Comparison of ENCODE assay signal across 29 cellular contexts in the genomic region with DNA sequence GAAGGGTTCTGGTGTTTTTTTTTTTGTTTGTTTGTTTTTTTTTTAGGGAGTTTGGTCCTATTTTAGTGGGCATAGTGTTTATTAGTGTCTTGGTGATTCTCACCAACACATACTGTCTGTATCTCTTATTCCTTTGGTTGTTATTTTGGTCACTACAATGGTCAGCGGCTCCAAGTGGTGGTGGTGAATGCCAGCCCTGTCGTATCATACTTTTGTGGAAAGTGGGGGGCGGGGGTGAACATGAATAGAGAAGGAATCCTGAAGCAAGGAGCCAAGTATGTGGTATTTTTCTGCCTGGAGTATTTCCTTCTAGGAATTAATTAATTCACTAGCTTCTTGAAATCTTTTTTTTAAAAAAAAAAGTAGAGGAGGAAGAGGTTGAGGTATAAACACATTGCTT.
A peak's percentile ranks its signal among the peaks of the same experiment; 100 is the strongest.
DNase-seq lines count a peak whose midpoint lies in the region; ATAC-seq and TF ChIP-seq lines count a peak whose summit lies in the region.
"Had no signal": no experiment of that assay in that cellular context is flagged by ENCODE, and none has a peak within 500 bp of the region (broad histone marks: within the 10 kb centered on the region; RNA-seq: fewer than 3 reads in every experiment).

No MANE protein-coding gene starts in this region.

- H3K4me1 ChIP-seq in heart left ventricle (peaks cover 0 to 15% (median 5%) of the 10 kb centered on the region in 12 donors), osteoblast (ENCODE audit: insufficient read depth, low read length) (peaks cover 31% of the 10 kb centered on the region)
- H3K4me1 ChIP-seq: upper lobe of right lung had no signal

- peaks cover 46% of the 10 kb centered on the region for H3K36me3 Mint-ChIP-seq in activated T-helper 1 cell treated with anti-CD3 and anti-CD28 coated beads, Interleukin-12 subunit alpha, Interleukin-12 subunit beta, Interleukin-2, Interleukin-4 antibody, amounts not matched to agents 30 ng/mL and 10 ng/mL and 1 ng/mL, durations not matched to agents 14 hours and 24 hours and 36 hours (ENCODE audit: low read depth)
- H3K36me3 Mint-ChIP-seq in mesothelial cell of epicardium: peaks cover 15% of the 10 kb centered on the region
- H3K36me3 Mint-ChIP-seq: activated CD4-positive, alpha-beta memory T cell treated with anti-CD3 and anti-CD28 coated beads for 36 hours; natural killer cell treated with Interleukin-12 subunit alpha and Interleukin-12 subunit beta and Interleukin-15 and Interleukin-18, amount 100 ng/mL, for 72 hours had no signal

- DNase-seq in EL: peak; percentile 36
- DNase-seq in activated T-helper 1 cell treated with anti-CD3 and anti-CD28 coated beads, Interleukin-12 subunit alpha, Interleukin-12 subunit beta, Interleukin-2, Interleukin-4 antibody, amounts not matched to agents 30 ng/mL and 10 ng/mL and 1 ng/mL, durations not matched to agents 14 hours and 24 hours and 36 hours (ENCODE audit: low spot score): no peak
- DNase-seq in heart left ventricle: peak in 4 of 5 donors; percentile 57 to 79 (median 70)
- peak; percentile 64 for DNase-seq in osteoblast (ENCODE audit: insufficient read length, low spot score, missing footprints)
- DNase-seq in foreskin melanocyte: no peak
- DNase-seq in OCI-M1 (lab: John Stamatoyannopoulos, UW): no peak
- no peak for DNase-seq in mesothelial cell of epicardium (ENCODE audit: low spot score in 2 of 2, unreplicated experiment in 2 of 2)
- DNase-seq in C1 segment of cervical spinal cord (lab: John Stamatoyannopoulos, UW): no peak
- DNase-seq: ACHN; activated CD4-positive, alpha-beta memory T cell treated with anti-CD3 and anti-CD28 coated beads for 36 hours; activated CD4-positive, CD25-positive, alpha-beta regulatory T cell treated with anti-CD3 and anti-CD28 coated beads, Interleukin-2, amount 50 U/mL, for 72 hours; Calu3; GOT3; HFFc6; midbrain; NCI-H1092; NCI-H1694 treated with DMSO at 0.1 percent for 48 hours; NCI-H2171 treated with DMSO at 0.1 percent for 48 hours; NCI-H524; retina; stimulated activated CD4-positive, alpha-beta T cell treated with anti-CD3 and anti-CD28 coated beads, Interleukin-2, amount 100 ng/mL, for 24 hours; T-cell; upper lobe of right lung had no signal

- intact Hi-C loops in activated T-helper 1 cell treated with anti-CD3 and anti-CD28 coated beads, Interleukin-12 subunit alpha, Interleukin-12 subunit beta, Interleukin-2, Interleukin-4 antibody, amounts not matched to agents 30 ng/mL and 10 ng/mL and 1 ng/mL, durations not matched to agents 14 hours and 24 hours and 36 hours (cut with micrococcal nuclease): no loop called here
- intact Hi-C loops in heart left ventricle (cut with DNase I): no loop called here

- no peak overlapping the region for H2AFZ ChIP-seq in osteoblast (ENCODE audit: low read length)

- peak overlapping the region; percentile 27 for H3K4me2 ChIP-seq in osteoblast (ENCODE audit: insufficient read depth, low read length)

- H3K27me3 ChIP-seq in heart left ventricle: no peaks in the 10 kb centered on the region
- H3K27me3 ChIP-seq in osteoblast (ENCODE audit: insufficient read depth, low read length): no peaks in the 10 kb centered on the region
- H3K27me3 ChIP-seq: BLaER1 treated with 17β-estradiol and CSF1 and Interleukin-3, amounts not matched to agents 10 nM and 100 nM; upper lobe of right lung had no signal

- no peak for TF ChIP-seq POLR2A in heart left ventricle (IDR thresholded peaks at IDR 0.05)

- no peak overlapping the region for H3K4me3 Mint-ChIP-seq in activated T-helper 1 cell treated with anti-CD3 and anti-CD28 coated beads, Interleukin-12 subunit alpha, Interleukin-12 subunit beta, Interleukin-2, Interleukin-4 antibody, amounts not matched to agents 30 ng/mL and 10 ng/mL and 1 ng/mL, durations not matched to agents 14 hours and 24 hours and 36 hours
- no peak overlapping the region for H3K4me3 Mint-ChIP-seq in mesothelial cell of epicardium
- H3K4me3 Mint-ChIP-seq: activated CD4-positive, alpha-beta memory T cell treated with anti-CD3 and anti-CD28 coated beads for 36 hours; central memory CD8-positive, alpha-beta T cell; HFFc6; natural killer cell treated with Interleukin-12 subunit alpha and Interleukin-12 subunit beta and Interleukin-15 and Interleukin-18, amount 100 ng/mL, for 72 hours; T-cell had no signal

- TF ChIP-seq CTCF in heart left ventricle (IDR thresholded peaks at IDR 0.05) (no peak), osteoblast (IDR thresholded peaks at IDR 0.05; ENCODE audit: extremely low read depth, low read depth, low read length) (no peak), mesothelial cell of epicardium (IDR thresholded peaks at IDR 0.05; ENCODE audit: unreplicated experiment) (no peak)

- no peaks in the 10 kb centered on the region for H3K79me2 ChIP-seq in osteoblast (ENCODE audit: insufficient read depth, low read length)

- H3K4me1 Mint-ChIP-seq in activated T-helper 1 cell treated with anti-CD3 and anti-CD28 coated beads, Interleukin-12 subunit alpha, Interleukin-12 subunit beta, Interleukin-2, Interleukin-4 antibody, amounts not matched to agents 30 ng/mL and 10 ng/mL and 1 ng/mL, durations not matched to agents 14 hours and 24 hours and 36 hours (ENCODE audit: low read depth): peaks cover 29% of the 10 kb centered on the region
- no peaks in the 10 kb centered on the region for H3K4me1 Mint-ChIP-seq in mesothelial cell of epicardium
- H3K4me1 Mint-ChIP-seq: central memory CD8-positive, alpha-beta T cell had no signal

- 49 to 68% (median 57%) methylated on average over 3 of the region's 3 CpGs for WGBS in heart left ventricle, 4 donors

- H3K9me3 ChIP-seq in heart left ventricle (peaks cover 0 to 9% (median 1%) of the 10 kb centered on the region in 12 donors), osteoblast (ENCODE audit: low read depth, low read length) (no peaks in the 10 kb centered on the region)
- H3K9me3 ChIP-seq: upper lobe of right lung had no signal

- H3K36me3 ChIP-seq in heart left ventricle (peaks cover 0 to 4% (median 0%) of the 10 kb centered on the region in 9 donors), osteoblast (ENCODE audit: insufficient read depth, low read length) (no peaks in the 10 kb centered on the region)
- H3K36me3 ChIP-seq: upper lobe of right lung had no signal

- H3K27ac Mint-ChIP-seq in activated T-helper 1 cell treated with anti-CD3 and anti-CD28 coated beads, Interleukin-12 subunit alpha, Interleukin-12 subunit beta, Interleukin-2, Interleukin-4 antibody, amounts not matched to agents 30 ng/mL and 10 ng/mL and 1 ng/mL, durations not matched to agents 14 hours and 24 hours and 36 hours: peak overlapping the region; percentile 37
- no peak overlapping the region for H3K27ac Mint-ChIP-seq in mesothelial cell of epicardium
- H3K27ac Mint-ChIP-seq: activated CD4-positive, alpha-beta memory T cell treated with anti-CD3 and anti-CD28 coated beads for 36 hours; activated naive CD4-positive, alpha-beta T cell treated with anti-CD3 and anti-CD28 coated beads, Interleukin-2, amount 50 U/mL, for 72 hours; activated T-helper 2 cell treated with anti-CD3 and anti-CD28 coated beads, Interferon-gamma antibody, Interleukin-2, Interleukin-4, amounts not matched to agents 10 μg/mL and 5 μg/mL and 100 μg/mL, durations not matched to agents 14 hours and 24 hours and 36 hours; HFFc6; natural killer cell treated with Interleukin-12 subunit alpha and Interleukin-12 subunit beta and Interleukin-15 and Interleukin-18, amount 100 ng/mL, for 72 hours; T-cell had no signal

- no peaks in the 10 kb centered on the region for H3K27me3 Mint-ChIP-seq in activated T-helper 1 cell treated with anti-CD3 and anti-CD28 coated beads, Interleukin-12 subunit alpha, Interleukin-12 subunit beta, Interleukin-2, Interleukin-4 antibody, amounts not matched to agents 30 ng/mL and 10 ng/mL and 1 ng/mL, durations not matched to agents 14 hours and 24 hours and 36 hours (ENCODE audit: insufficient read depth)
- no peaks in the 10 kb centered on the region for H3K27me3 Mint-ChIP-seq in mesothelial cell of epicardium (ENCODE audit: low read depth)
- H3K27me3 Mint-ChIP-seq: activated CD4-positive, alpha-beta memory T cell treated with anti-CD3 and anti-CD28 coated beads for 36 hours had no signal

- H3K9me3 Mint-ChIP-seq in activated T-helper 1 cell treated with anti-CD3 and anti-CD28 coated beads, Interleukin-12 subunit alpha, Interleukin-12 subunit beta, Interleukin-2, Interleukin-4 antibody, amounts not matched to agents 30 ng/mL and 10 ng/mL and 1 ng/mL, durations not matched to agents 14 hours and 24 hours and 36 hours: peaks cover 6% of the 10 kb centered on the region
- H3K9me3 Mint-ChIP-seq in mesothelial cell of epicardium: peaks cover 11% of the 10 kb centered on the region
- H3K9me3 Mint-ChIP-seq: activated naive CD4-positive, alpha-beta T cell treated with anti-CD3 and anti-CD28 coated beads, Interleukin-2, amount 50 U/mL, for 72 hours; central memory CD8-positive, alpha-beta T cell; natural killer cell treated with Interleukin-12 subunit alpha and Interleukin-12 subunit beta and Interleukin-15 and Interleukin-18, amount 100 ng/mL, for 72 hours had no signal

- H4K20me1 ChIP-seq in osteoblast (ENCODE audit: insufficient read depth, low read length): no peaks in the 10 kb centered on the region

- H3K27ac ChIP-seq in heart left ventricle: peak overlapping the region in 4 of 12 donors; percentile 9 to 48 (median 30)
- no peak overlapping the region for H3K27ac ChIP-seq in osteoblast (ENCODE audit: low read depth, low read length)
- H3K27ac ChIP-seq: BLaER1 treated with 17β-estradiol and CSF1 and Interleukin-3, amounts not matched to agents 10 nM and 100 nM; upper lobe of right lung had no signal

- H3K4me3 ChIP-seq in heart left ventricle (no peak overlapping the region), osteoblast (ENCODE audit: insufficient read depth, low read length) (no peak overlapping the region)
- H3K4me3 ChIP-seq: BLaER1 treated with 17β-estradiol and CSF1 and Interleukin-3, amounts not matched to agents 10 nM and 100 nM; upper lobe of right lung had no signal

- ATAC-seq in heart left ventricle: peak; percentile 84 to 97 (median 93)
- ATAC-seq: activated naive CD4-positive, alpha-beta T cell treated with anti-CD3 and anti-CD28 coated beads, Interleukin-2, amount 50 U/mL, for 72 hours; natural killer cell treated with Interleukin-12 subunit alpha and Interleukin-12 subunit beta and Interleukin-15 and Interleukin-18, amount 100 ng/mL, for 72 hours; Panc1; T-cell; upper lobe of right lung had no signal

Comparison
In these comparisons a context has a peak if more than half of its experiments do, and no peak if none do; other contexts are left out.
1. DNase-seq: peak in EL (single experiment), heart left ventricle (4 of 5) and osteoblast (single experiment); none in activated T-helper 1 cell treated with anti-CD3 and anti-CD28 coated beads, Interleukin-12 subunit alpha, Interleukin-12 subunit beta, Interleukin-2, Interleukin-4 antibody, amounts not matched to agents 30 ng/mL and 10 ng/mL and 1 ng/mL, durations not matched to agents 14 hours and 24 hours and 36 hours (single experiment), foreskin melanocyte (single experiment), OCI-M1 (single experiment), mesothelial cell of epicardium (0 of 2) and C1 segment of cervical spinal cord (0 of 14).